ENCODE assay signal across 8 cellular contexts in genomic region chr10:104328636-104328915, GRCh38. TPM values are rescaled to one million over a fixed set of nuclear protein-coding genes. Genes with fewer than 3 reads are reported as not detected.
A peak's percentile ranks its signal among the peaks of the same experiment; 100 is the strongest.
DNase-seq lines count a peak whose midpoint lies in the region; ATAC-seq lines count a peak whose summit lies in the region.

No MANE protein-coding gene starts in this region.

- ATAC-seq in GM21526 (IDR thresholded peaks at IDR 0.05; ENCODE audit: low FRiP score, unreplicated experiment): no peak

- H3K27me3 Mint-ChIP-seq in T-helper 2 cell treated with Interferon-gamma antibody and Interleukin-4, amounts not matched to agents 5 μg/mL and 100 μg/mL, for 36 hours (ENCODE audit: low read depth): no peaks in the 10 kb centered on the region
- no peaks in the 10 kb centered on the region for H3K27me3 Mint-ChIP-seq in activated T-helper 2 cell treated with anti-CD3 and anti-CD28 coated beads, Interferon-gamma antibody, Interleukin-2, Interleukin-4, amounts not matched to agents 10 μg/mL and 5 μg/mL and 100 μg/mL, durations not matched to agents 14 hours and 24 hours and 36 hours (ENCODE audit: low read depth)
- peaks cover 28 to 71% (median 67%) of the 10 kb centered on the region in 3 donors for H3K27me3 Mint-ChIP-seq in immature natural killer cell (ENCODE audit: low read depth in 3 of 3)

- H3K27ac Mint-ChIP-seq in T-helper 2 cell treated with Interferon-gamma antibody and Interleukin-4, amounts not matched to agents 5 μg/mL and 100 μg/mL, for 36 hours: peak overlapping the region; percentile 84
- H3K27ac Mint-ChIP-seq in activated T-helper 2 cell treated with anti-CD3 and anti-CD28 coated beads, Interferon-gamma antibody, Interleukin-2, Interleukin-4, amounts not matched to agents 10 μg/mL and 5 μg/mL and 100 μg/mL, durations not matched to agents 14 hours and 24 hours and 36 hours: peak overlapping the region; percentile 90
- peak overlapping the region; percentile 96 to 100 (median 99) for H3K27ac Mint-ChIP-seq in immature natural killer cell

- H3K4me3 Mint-ChIP-seq in T-helper 2 cell treated with Interferon-gamma antibody and Interleukin-4, amounts not matched to agents 5 μg/mL and 100 μg/mL, for 36 hours: peak overlapping the region; percentile 72
- H3K4me3 Mint-ChIP-seq in activated T-helper 2 cell treated with anti-CD3 and anti-CD28 coated beads, Interferon-gamma antibody, Interleukin-2, Interleukin-4, amounts not matched to agents 10 μg/mL and 5 μg/mL and 100 μg/mL, durations not matched to agents 14 hours and 24 hours and 36 hours (ENCODE audit: low read depth): peak overlapping the region; percentile 68
- H3K4me3 Mint-ChIP-seq in immature natural killer cell: peak overlapping the region; percentile 80 to 90 (median 88)

- H3K9me3 Mint-ChIP-seq in T-helper 2 cell treated with Interferon-gamma antibody and Interleukin-4, amounts not matched to agents 5 μg/mL and 100 μg/mL, for 36 hours: no peaks in the 10 kb centered on the region
- H3K9me3 Mint-ChIP-seq in activated T-helper 2 cell treated with anti-CD3 and anti-CD28 coated beads, Interferon-gamma antibody, Interleukin-2, Interleukin-4, amounts not matched to agents 10 μg/mL and 5 μg/mL and 100 μg/mL, durations not matched to agents 14 hours and 24 hours and 36 hours: no peaks in the 10 kb centered on the region
- H3K9me3 Mint-ChIP-seq in immature natural killer cell: no peaks in the 10 kb centered on the region

- peak overlapping the region; percentile 84 for H3K27ac ChIP-seq in substantia nigra (ENCODE audit: low read depth, low read length, poor library complexity, severe bottlenecking)

- DNase-seq in T-helper 2 cell treated with Interferon-gamma antibody and Interleukin-4, amounts not matched to agents 5 μg/mL and 100 μg/mL, for 36 hours (ENCODE audit: low spot score): no peak
- DNase-seq in T-helper 2 cell: no peak
- DNase-seq in activated T-helper 2 cell treated with anti-CD3 and anti-CD28 coated beads, Interferon-gamma antibody, Interleukin-2, Interleukin-4, amounts not matched to agents 10 μg/mL and 5 μg/mL and 100 μg/mL, durations not matched to agents 14 hours and 24 hours and 36 hours (ENCODE audit: low spot score): no peak
- DNase-seq in immature natural killer cell: no peak
- peak in 2 of 49 donors; percentile 53 to 73 for DNase-seq in substantia nigra (lab: John Stamatoyannopoulos, UW)
- no peak for DNase-seq in foreskin melanocyte
- DNase-seq in NCI-H2107 (lab: John Stamatoyannopoulos, UW): no peak

- H3K4me1 Mint-ChIP-seq in T-helper 2 cell treated with Interferon-gamma antibody and Interleukin-4, amounts not matched to agents 5 μg/mL and 100 μg/mL, for 36 hours (ENCODE audit: low read depth): peaks cover 84% of the 10 kb centered on the region
- peaks cover 91% of the 10 kb centered on the region for H3K4me1 Mint-ChIP-seq in activated T-helper 2 cell treated with anti-CD3 and anti-CD28 coated beads, Interferon-gamma antibody, Interleukin-2, Interleukin-4, amounts not matched to agents 10 μg/mL and 5 μg/mL and 100 μg/mL, durations not matched to agents 14 hours and 24 hours and 36 hours (ENCODE audit: low read depth)
- H3K4me1 Mint-ChIP-seq in immature natural killer cell: peaks cover 99 to 100% of the 10 kb centered on the region in 2 donors

- peaks cover 30% of the 10 kb centered on the region for H3K36me3 Mint-ChIP-seq in T-helper 2 cell treated with Interferon-gamma antibody and Interleukin-4, amounts not matched to agents 5 μg/mL and 100 μg/mL, for 36 hours (ENCODE audit: low read depth)
- peaks cover 46% of the 10 kb centered on the region for H3K36me3 Mint-ChIP-seq in activated T-helper 2 cell treated with anti-CD3 and anti-CD28 coated beads, Interferon-gamma antibody, Interleukin-2, Interleukin-4, amounts not matched to agents 10 μg/mL and 5 μg/mL and 100 μg/mL, durations not matched to agents 14 hours and 24 hours and 36 hours (ENCODE audit: low read depth)
- H3K36me3 Mint-ChIP-seq in immature natural killer cell: peaks cover 4 to 15% (median 6%) of the 10 kb centered on the region in 3 donors

- intact Hi-C loops in activated T-helper 2 cell treated with anti-CD3 and anti-CD28 coated beads, Interferon-gamma antibody, Interleukin-2, Interleukin-4, amounts not matched to agents 10 μg/mL and 5 μg/mL and 100 μg/mL, durations not matched to agents 14 hours and 24 hours and 36 hours (cut with micrococcal nuclease): loop anchor here (1.0 to 2.0 kb wide), 2 partner anchors 23 to 38 kb away; no protein-coding TSS in a partner anchor

RNA-seq across cellular contexts. Expression of gene ITPRIP, which starts 9.7 kb away (rescaled TPM):
- 17.1 and 18.8 TPM in 2 replicates for total RNA-seq in activated T-helper 2 cell treated with anti-CD3 and anti-CD28 coated beads, Interferon-gamma antibody, Interleukin-2, Interleukin-4, amounts not matched to agents 10 μg/mL and 5 μg/mL and 100 μg/mL, durations not matched to agents 14 hours and 24 hours and 36 hours
- polyA plus RNA-seq in immature natural killer cell: 10 to 100 TPM; 37.0 to 67.8 (median 53.3) TPM

RNA-seq across cellular contexts. Expression of gene CFAP58, which starts 25.1 kb away (rescaled TPM):
- total RNA-seq in activated T-helper 2 cell treated with anti-CD3 and anti-CD28 coated beads, Interferon-gamma antibody, Interleukin-2, Interleukin-4, amounts not matched to agents 10 μg/mL and 5 μg/mL and 100 μg/mL, durations not matched to agents 14 hours and 24 hours and 36 hours: 0.57 and 1.1 TPM in 2 replicates
- polyA plus RNA-seq in immature natural killer cell: not detected

RNA-seq across cellular contexts. Expression of gene GSTO2, which starts 59.6 kb away (rescaled TPM):
- total RNA-seq in activated T-helper 2 cell treated with anti-CD3 and anti-CD28 coated beads, Interferon-gamma antibody, Interleukin-2, Interleukin-4, amounts not matched to agents 10 μg/mL and 5 μg/mL and 100 μg/mL, durations not matched to agents 14 hours and 24 hours and 36 hours: 0.57 and 1.4 TPM in 2 replicates
- polyA plus RNA-seq in immature natural killer cell: 1 to 10 TPM in 1 of 3 donors, under 1 TPM in 2; 0.16 to 1.6 (median 0.85) TPM
